8 cellular contexts compared by ENCODE assay signal in the genomic region with DNA sequence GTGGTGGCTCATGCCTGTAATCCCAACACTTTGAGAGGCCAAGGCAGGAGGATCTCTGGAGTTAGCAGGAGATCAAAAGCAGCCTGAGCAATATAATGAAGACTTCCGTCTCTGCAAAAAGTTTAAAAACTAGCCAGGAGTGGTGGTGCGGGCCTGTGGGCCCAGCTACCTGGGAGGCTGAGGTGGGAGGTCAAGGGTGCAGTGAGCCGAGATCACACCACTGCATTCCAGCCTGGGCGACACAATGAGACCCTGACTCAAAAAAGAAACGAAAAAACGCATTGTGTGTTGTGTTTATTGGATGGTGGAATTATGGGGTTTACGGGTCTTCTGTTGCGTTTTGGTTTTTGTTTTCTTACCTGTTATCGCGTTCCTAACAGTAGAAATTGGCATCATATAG. TPM values are rescaled to one million over a fixed set of nuclear protein-coding genes. Genes with fewer than 3 reads are reported as not detected.
A peak's percentile ranks its signal among the peaks of the same experiment; 100 is the strongest.
DNase-seq lines count a peak whose midpoint lies in the region; ATAC-seq and TF ChIP-seq lines count a peak whose summit lies in the region.

No MANE protein-coding gene starts in this region.

- H3K9ac ChIP-seq in MM.1S (ENCODE audit: low read length), result peak overlapping the region; percentile 92

- DNase-seq in BE2C, result no peak
- DNase-seq in MM.1S, result no peak
- no peak for DNase-seq in stimulated activated CD4-positive, alpha-beta T cell treated with anti-CD3 and anti-CD28 coated beads, Interleukin-15, amount 100 ng/mL, for 24 hours
- DNase-seq in NCI-H1694 treated with DMSO at 0.1 percent for 48 hours (lab: John Stamatoyannopoulos, UW), result no peak

- H3K27me3 ChIP-seq in BE2C, result no peaks in the 10 kb centered on the region
- H3K27me3 ChIP-seq in MM.1S (replicated peaks; ENCODE audit: insufficient read depth, low read length), result no peaks in the 10 kb centered on the region
- H3K27me3 ChIP-seq in ectodermal cell (ENCODE audit: control insufficient read depth, insufficient read depth, low read length, poor library complexity, severe bottlenecking), result no peaks in the 10 kb centered on the region

- WGBS in ectodermal cell, 2 experiments, result 94 to 96% methylated on average over 10 of the region's 10 CpGs

- H3K27ac Mint-ChIP-seq in nephron, result peak overlapping the region; percentile 81 to 98 (median 94)

- peaks cover 18% of the 10 kb centered on the region for H3K4me1 Mint-ChIP-seq in nephron

- H3K9me3 Mint-ChIP-seq in nephron, result no peaks in the 10 kb centered on the region

- H3K36me3 ChIP-seq in BE2C (peaks cover 13% of the 10 kb centered on the region), MM.1S (replicated peaks; ENCODE audit: insufficient read depth, low read length) (no peaks in the 10 kb centered on the region; the same call in 1 of the 2 replicates), ectodermal cell (ENCODE audit: control insufficient read depth, insufficient read depth, low read length) (peaks cover 11% of the 10 kb centered on the region)

- H3K4me3 ChIP-seq in BE2C (ENCODE audit: low read depth, low read length) (peak overlapping the region; percentile 88), MM.1S (ENCODE audit: low read length) (peak overlapping the region; percentile 93), ectodermal cell (ENCODE audit: insufficient read depth, low read depth, low read length) (peak overlapping the region; percentile 100)

- peaks cover 9% of the 10 kb centered on the region for H3K36me3 Mint-ChIP-seq in nephron (ENCODE audit: low read depth)

- H3K27ac ChIP-seq in MM.1S (ENCODE audit: low read length) (peak overlapping the region; percentile 85; the same call in 1 of the 2 replicates), ectodermal cell (ENCODE audit: insufficient read depth, low read depth, low read length, poor library complexity, severe bottlenecking) (no peak overlapping the region)

- H2AFZ ChIP-seq in MM.1S (ENCODE audit: low read length), result peak overlapping the region; percentile 33; the same call in 1 of the 2 replicates

- H3K4me2 ChIP-seq in MM.1S (ENCODE audit: low read depth, low read length), result peak overlapping the region; percentile 81

- peaks cover 5% of the 10 kb centered on the region for H3F3A ChIP-seq in MM.1S (ENCODE audit: insufficient read depth, low read length)

- TF ChIP-seq CTCF in BE2C (IDR thresholded peaks at IDR 0.05; ENCODE audit: low read depth, low read length) (no peak), MM.1S (IDR thresholded peaks at IDR 0.05; ENCODE audit: low read length) (no peak), nephron (IDR thresholded peaks at IDR 0.05; ENCODE audit: unreplicated experiment in 3 of 3) (no peak)

- ATAC-seq in GM18502 (IDR thresholded peaks at IDR 0.05; ENCODE audit: poor library complexity, unreplicated experiment), result no peak
- ATAC-seq in GM18868 (IDR thresholded peaks at IDR 0.05; ENCODE audit: unreplicated experiment), result no peak

- peaks cover 7% of the 10 kb centered on the region; the same call in 1 of the 2 replicates for H3K4me1 ChIP-seq in BE2C
- H3K4me1 ChIP-seq in MM.1S (ENCODE audit: low read length), result 0 out of 2 replicates have a peak, but pooled peaks cover 9% of the 10 kb centered on the region
- H3K4me1 ChIP-seq in ectodermal cell (ENCODE audit: control insufficient read depth, insufficient read depth, low read length), result no peaks in the 10 kb centered on the region

- H3K79me2 ChIP-seq in MM.1S (ENCODE audit: low read length), result peaks cover 42% of the 10 kb centered on the region

- peak overlapping the region; percentile 97 to 99 (median 98) for H3K4me3 Mint-ChIP-seq in nephron

- no peaks in the 10 kb centered on the region for H3K27me3 Mint-ChIP-seq in nephron (ENCODE audit: low read depth)

- no peaks in the 10 kb centered on the region for H4K20me1 ChIP-seq in MM.1S (ENCODE audit: insufficient read depth, low read length)

- H3K9me2 ChIP-seq in MM.1S (replicated peaks; ENCODE audit: insufficient read depth, low read length), result no peaks in the 10 kb centered on the region

- no peaks in the 10 kb centered on the region for H3K9me3 ChIP-seq in BE2C
- no peaks in the 10 kb centered on the region for H3K9me3 ChIP-seq in MM.1S (replicated peaks; ENCODE audit: insufficient read depth, low read length)
- no peaks in the 10 kb centered on the region for H3K9me3 ChIP-seq in ectodermal cell (ENCODE audit: control insufficient read depth, low read length)

RNA-seq across cellular contexts. Expression of gene DDX19A, which starts 0.9 kb away (rescaled TPM):
- polyA plus RNA-seq in BE2C (2012; ENCODE audit: insufficient read depth, insufficient read length, low read depth), result 60.8 TPM
- polyA plus RNA-seq in ectodermal cell (2013, experiment 1 of 4), result 69.1 TPM
- 66.1 TPM for polyA plus RNA-seq in ectodermal cell (2013, experiment 2 of 4)
- polyA plus RNA-seq in ectodermal cell (2013, experiment 3 of 4), result 44.2 TPM
- 53.8 TPM for polyA plus RNA-seq in ectodermal cell (2013, experiment 4 of 4)

RNA-seq across cellular contexts. Expression of gene DDX19B, which starts 46.9 kb away (rescaled TPM):
- polyA plus RNA-seq in BE2C (2012; ENCODE audit: insufficient read depth, insufficient read length, low read depth), result 58.7 TPM
- polyA plus RNA-seq in ectodermal cell (2013, experiment 1 of 4), result 46.1 TPM
- polyA plus RNA-seq in ectodermal cell (2013, experiment 2 of 4), result 48.2 TPM
- 34.2 TPM for polyA plus RNA-seq in ectodermal cell (2013, experiment 3 of 4)
- polyA plus RNA-seq in ectodermal cell (2013, experiment 4 of 4), result 42.8 TPM

RNA-seq across cellular contexts. Expression of gene AARS1, which starts 56.5 kb away (rescaled TPM):
- 148 TPM for polyA plus RNA-seq in BE2C (2012; ENCODE audit: insufficient read depth, insufficient read length, low read depth)
- polyA plus RNA-seq in ectodermal cell (2013, experiment 1 of 4), result 115 TPM
- polyA plus RNA-seq in ectodermal cell (2013, experiment 2 of 4), result 121 TPM
- 76.9 TPM for polyA plus RNA-seq in ectodermal cell (2013, experiment 3 of 4)
- 84.4 TPM for polyA plus RNA-seq in ectodermal cell (2013, experiment 4 of 4)
